In the genomic region with DNA sequence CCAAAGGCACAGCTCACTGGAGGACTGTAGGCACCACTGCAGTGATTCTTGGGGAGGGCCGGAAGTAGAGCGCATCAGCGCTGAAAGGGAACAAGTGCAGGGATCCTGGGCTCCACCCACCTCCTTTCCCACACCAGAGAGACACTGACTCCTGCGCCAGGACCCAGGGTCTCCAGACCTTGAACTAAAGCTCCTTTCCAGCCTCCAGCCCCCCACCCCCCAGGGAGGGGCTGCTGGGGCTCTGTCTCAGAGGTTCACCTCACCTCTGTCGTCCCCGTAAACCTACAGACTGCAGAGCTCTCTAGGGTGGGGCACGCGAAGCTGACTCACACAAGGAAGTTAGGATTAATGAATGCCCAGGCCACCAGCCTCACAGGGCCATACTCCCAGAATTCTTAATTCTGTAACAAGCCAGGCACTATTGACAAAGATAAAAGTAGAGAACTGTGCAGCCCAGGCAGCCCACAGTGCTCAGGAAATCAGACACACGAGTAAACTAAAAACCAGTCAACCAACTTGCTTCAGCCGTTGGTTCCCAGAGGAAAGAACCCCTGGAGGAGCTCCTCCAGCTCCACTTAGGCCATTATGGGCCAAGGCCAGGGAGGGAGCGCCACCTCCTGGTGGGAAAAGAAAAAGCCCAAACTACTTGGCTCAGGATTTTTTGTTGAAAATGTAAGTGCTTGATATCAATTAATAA, we compare ENCODE assay signal across 8 cellular contexts. TPM values are rescaled to one million over a fixed set of nuclear protein-coding genes. Genes with fewer than 3 reads are reported as not detected.
DNase-seq lines count a peak whose midpoint lies in the region; ATAC-seq and TF ChIP-seq lines count a peak whose summit lies in the region.

No MANE protein-coding gene starts in this region.

- CTCF ChIA-PET in T-cell (lab: Charles Lee): interaction anchor here (0.5 to 3.5 kb wide), 15 partner anchors 10 to 1347 kb away, joined by 3 to 26 read pairs (median 3); no protein-coding TSS in a partner anchor

- no peaks in the 10 kb centered on the region for H3K36me3 ChIP-seq in MM.1S (replicated peaks; ENCODE audit: insufficient read depth, low read length)

- H3K4me2 ChIP-seq in MM.1S (ENCODE audit: low read depth, low read length): no peak overlapping the region

- H3K9me3 ChIP-seq in MM.1S (replicated peaks; ENCODE audit: insufficient read depth, low read length): no peaks in the 10 kb centered on the region

- peak in 2 of 4 experiments; percentile 33 to 35 for ATAC-seq in T-cell (replicated peaks in 1 of 4)
- ATAC-seq in left ventricle myocardium superior: peak; percentile 75
- ATAC-seq in HG02938 (IDR thresholded peaks at IDR 0.05; ENCODE audit: unreplicated experiment): no peak
- no peak for ATAC-seq in GM18867 (IDR thresholded peaks at IDR 0.05; ENCODE audit: unreplicated experiment)

- POLR2A ChIA-PET in T-cell (lab: Charles Lee): no interaction called here

- H3K27ac ChIP-seq in MM.1S (ENCODE audit: low read length): no peak overlapping the region

- H3K4me1 Mint-ChIP-seq in T-cell: peaks cover 0 to 2% (median 0%) of the 10 kb centered on the region in 3 donors

- no peaks in the 10 kb centered on the region for H3K36me3 Mint-ChIP-seq in T-cell

- intact Hi-C loops in left ventricle myocardium superior (cut with micrococcal nuclease): loop anchor here (5.0 kb wide), 2 partner anchors 301 to 346 kb away; no protein-coding TSS in a partner anchor

- H3F3A ChIP-seq in MM.1S (ENCODE audit: insufficient read depth, low read length): no peaks in the 10 kb centered on the region

- no peaks in the 10 kb centered on the region for H4K20me1 ChIP-seq in MM.1S (ENCODE audit: insufficient read depth, low read length)

- H3K27ac Mint-ChIP-seq in T-cell: no peak overlapping the region

- H3K27me3 ChIP-seq in MM.1S (replicated peaks; ENCODE audit: insufficient read depth, low read length): no peaks in the 10 kb centered on the region

- H3K4me1 ChIP-seq in MM.1S (ENCODE audit: low read length): no peaks in the 10 kb centered on the region

- H3K27me3 Mint-ChIP-seq in T-cell: peaks cover 0 to 4% of the 10 kb centered on the region in 2 donors

- no peaks in the 10 kb centered on the region for H3K9me3 Mint-ChIP-seq in T-cell

- DNase-seq in ELR (ENCODE audit: low read depth) (peak; percentile 75), MM.1S (peak; percentile 35), T-cell (peak in 30 of 34 experiments; percentile 5 to 63 (median 41)), amygdala (lab: John Stamatoyannopoulos, UW) (peak in 32 of 56 donors; percentile 5 to 74 (median 31)), left ventricle myocardium superior (peak; percentile 62), retinal pigment epithelial cell (ENCODE audit: low read depth) (peak; percentile 51)

- no peak overlapping the region for H3K4me3 ChIP-seq in MM.1S (ENCODE audit: low read length)
- no peak overlapping the region for H3K4me3 ChIP-seq in retinal pigment epithelial cell (ENCODE audit: low read length)

- H3K4me3 Mint-ChIP-seq in T-cell: no peak overlapping the region

- H2AFZ ChIP-seq in MM.1S (ENCODE audit: low read length): no peak overlapping the region

- no peaks in the 10 kb centered on the region for H3K9me2 ChIP-seq in MM.1S (replicated peaks; ENCODE audit: insufficient read depth, low read length)

- peak; percentile 87 for TF ChIP-seq CTCF in MM.1S (IDR thresholded peaks at IDR 0.05; ENCODE audit: low read length)
- peak; percentile 91 for TF ChIP-seq CTCF in retinal pigment epithelial cell (conservative IDR thresholded peaks at IDR 0.05; ENCODE audit: low read depth, low read length)

- H3K9ac ChIP-seq in MM.1S (ENCODE audit: low read length): no peak overlapping the region

- no peaks in the 10 kb centered on the region for H3K79me2 ChIP-seq in MM.1S (ENCODE audit: low read length)

RNA-seq across cellular contexts. Expression of gene ACAA2, which starts 45.1 kb away (rescaled TPM):
- total RNA-seq in T-cell: 10 to 100 TPM; 20.1 to 34.1 (median 28.3) TPM
- 397 TPM for total RNA-seq in left ventricle myocardium superior

Comparison
In these comparisons a context has a peak if more than half of its experiments do, and no peak if none do; other contexts are left out.
1. RNA of gene ACAA2, which starts 45.1 kb away (total RNA-seq): 397 TPM in left ventricle myocardium superior (single experiment); 20.1 to 34.1 TPM in T-cell; every median in the first group is over 10 times any median in the second.
2. Peak in every context shown above with its lines, with median percentiles within 50 percentile points of each other: DNase-seq.